In the genomic region with DNA sequence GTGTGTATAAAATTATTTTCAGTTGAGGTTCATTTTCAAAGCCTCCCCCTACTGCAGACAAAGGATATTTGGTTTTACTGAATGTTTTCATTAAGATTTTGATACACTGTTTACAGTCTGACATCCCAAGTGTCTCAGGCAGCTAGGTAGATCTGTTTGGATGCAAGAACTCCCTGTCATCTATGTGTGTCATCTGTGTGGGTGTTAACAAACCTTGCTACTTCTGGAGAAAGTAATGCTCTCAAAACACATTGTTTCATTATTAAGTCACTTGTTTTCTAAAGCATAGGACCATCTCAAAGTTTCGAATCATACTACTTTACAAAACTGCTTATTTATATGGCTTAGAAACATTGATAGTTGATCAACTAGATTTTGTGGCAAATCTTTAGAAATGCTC, we compare ENCODE assay signal across 18 cellular contexts.
DNase-seq lines count a peak whose midpoint lies in the region; TF ChIP-seq lines count a peak whose summit lies in the region.
"Had no signal": no experiment of that assay in that cellular context is flagged by ENCODE, and none has a peak within 500 bp of the region (broad histone marks: within the 10 kb centered on the region; RNA-seq: fewer than 3 reads in every experiment).

No MANE protein-coding gene starts in this region.

- peaks cover 43% of the 10 kb centered on the region for H3K4me1 Mint-ChIP-seq in activated CD4-positive, alpha-beta T cell treated with anti-CD3 and anti-CD28 coated beads, Interleukin-2, amount 10 ng/mL, durations not matched to agents 24 days and 14 days
- H3K4me1 Mint-ChIP-seq in nephron progenitor cell: peaks cover 46% of the 10 kb centered on the region

- H3K27me3 Mint-ChIP-seq in activated CD4-positive, alpha-beta T cell treated with anti-CD3 and anti-CD28 coated beads, Interleukin-2, amount 10 ng/mL, durations not matched to agents 24 days and 14 days: no peaks in the 10 kb centered on the region
- no peaks in the 10 kb centered on the region for H3K27me3 Mint-ChIP-seq in nephron progenitor cell (ENCODE audit: low read depth, poor library complexity)
- H3K27me3 Mint-ChIP-seq: activated naive CD8-positive, alpha-beta T cell treated with anti-CD3 and anti-CD28 coated beads, Interleukin-2, amount 10 ng/mL, durations not matched to agents 7 days and 5 days had no signal

- no peak for TF ChIP-seq CTCF in nephron progenitor cell (IDR thresholded peaks at IDR 0.05)

- intact Hi-C loops in activated CD4-positive, alpha-beta T cell treated with anti-CD3 and anti-CD28 coated beads, Interleukin-2, amount 10 ng/mL, durations not matched to agents 24 days and 14 days (cut with micrococcal nuclease): loop anchor here (1.0 to 2.0 kb wide), 5 partner anchors 10 to 73 kb away; no protein-coding TSS in a partner anchor

- no peaks in the 10 kb centered on the region for H3K36me3 Mint-ChIP-seq in activated CD4-positive, alpha-beta T cell treated with anti-CD3 and anti-CD28 coated beads, Interleukin-2, amount 10 ng/mL, durations not matched to agents 24 days and 14 days (ENCODE audit: low read depth)
- H3K36me3 Mint-ChIP-seq in nephron progenitor cell (ENCODE audit: low read depth): peaks cover under 1% of the 10 kb centered on the region

- peak overlapping the region; percentile 86 for H3K27ac Mint-ChIP-seq in activated CD4-positive, alpha-beta T cell treated with anti-CD3 and anti-CD28 coated beads, Interleukin-2, amount 10 ng/mL, durations not matched to agents 24 days and 14 days
- H3K27ac Mint-ChIP-seq in nephron progenitor cell: peak overlapping the region; percentile 43
- H3K27ac Mint-ChIP-seq: activated naive CD8-positive, alpha-beta T cell treated with anti-CD3 and anti-CD28 coated beads, Interleukin-2, amount 10 ng/mL, durations not matched to agents 7 days and 5 days; T-helper 1 cell treated with Interleukin-12 subunit alpha and Interleukin-12 subunit beta and Interleukin-4 antibody, amounts not matched to agents 30 μg/mL and 1 μg/mL, for 36 hours had no signal

- no peaks in the 10 kb centered on the region for H3K9me3 Mint-ChIP-seq in activated CD4-positive, alpha-beta T cell treated with anti-CD3 and anti-CD28 coated beads, Interleukin-2, amount 10 ng/mL, durations not matched to agents 24 days and 14 days
- peaks cover 8% of the 10 kb centered on the region for H3K9me3 Mint-ChIP-seq in nephron progenitor cell

- H3K4me3 Mint-ChIP-seq in activated CD4-positive, alpha-beta T cell treated with anti-CD3 and anti-CD28 coated beads, Interleukin-2, amount 10 ng/mL, durations not matched to agents 24 days and 14 days: peak overlapping the region; percentile 58
- no peak overlapping the region for H3K4me3 Mint-ChIP-seq in nephron progenitor cell
- H3K4me3 Mint-ChIP-seq: activated naive CD8-positive, alpha-beta T cell treated with anti-CD3 and anti-CD28 coated beads, Interleukin-2, amount 10 ng/mL, durations not matched to agents 7 days and 5 days; T-helper 1 cell treated with Interleukin-12 subunit alpha and Interleukin-12 subunit beta and Interleukin-4 antibody, amounts not matched to agents 30 μg/mL and 1 μg/mL, for 36 hours had no signal

- DNase-seq in activated CD4-positive, alpha-beta T cell treated with anti-CD3 and anti-CD28 coated beads, Interleukin-2, amount 10 ng/mL, durations not matched to agents 24 days and 14 days: peak; percentile 54
- DNase-seq in activated CD4-positive, alpha-beta T cell treated with anti-CD3 and anti-CD28 coated beads, Interleukin-2, amount 50 U/mL, for 48 hours: no peak
- DNase-seq in HCEC 1CT (peak; percentile 58), amniotic epithelial cell (ENCODE audit: low read depth) (peak; percentile 74), nephron progenitor cell (no peak), iPS-NIHi11 (ENCODE audit: low spot score) (no peak)
- no peak for DNase-seq in activated CD8-positive, alpha-beta memory T cell treated with anti-CD3 and anti-CD28 coated beads, Interleukin-2, amount 50 U/mL, for 4 hours
- DNase-seq in stimulated activated CD4-positive, alpha-beta T cell treated with anti-CD3 and anti-CD28 coated beads, Interleukin-2, amount 100 ng/mL, for 24 hours: no peak
- DNase-seq: 8988T; activated naive CD8-positive, alpha-beta T cell treated with anti-CD3 and anti-CD28 coated beads, Interleukin-2, amount 10 ng/mL, durations not matched to agents 7 days and 5 days; caudate nucleus; DMS79; effector memory CD4-positive, alpha-beta T cell; mesendoderm; NCI-H1048; NCI-H2171; Right ventricle myocardium superior had no signal

Comparison
In these comparisons a context has a peak if more than half of its experiments do, and no peak if none do; other contexts are left out.
1. DNase-seq: peak in activated CD4-positive, alpha-beta T cell treated with anti-CD3 and anti-CD28 coated beads, Interleukin-2, amount 10 ng/mL, durations not matched to agents 24 days and 14 days (single experiment), HCEC 1CT (single experiment) and amniotic epithelial cell (single experiment); none in activated CD4-positive, alpha-beta T cell treated with anti-CD3 and anti-CD28 coated beads, Interleukin-2, amount 50 U/mL, for 48 hours (0 of 2), nephron progenitor cell (single experiment), iPS-NIHi11 (single experiment), activated CD8-positive, alpha-beta memory T cell treated with anti-CD3 and anti-CD28 coated beads, Interleukin-2, amount 50 U/mL, for 4 hours (single experiment) and stimulated activated CD4-positive, alpha-beta T cell treated with anti-CD3 and anti-CD28 coated beads, Interleukin-2, amount 100 ng/mL, for 24 hours (0 of 2).